In the genomic region with DNA sequence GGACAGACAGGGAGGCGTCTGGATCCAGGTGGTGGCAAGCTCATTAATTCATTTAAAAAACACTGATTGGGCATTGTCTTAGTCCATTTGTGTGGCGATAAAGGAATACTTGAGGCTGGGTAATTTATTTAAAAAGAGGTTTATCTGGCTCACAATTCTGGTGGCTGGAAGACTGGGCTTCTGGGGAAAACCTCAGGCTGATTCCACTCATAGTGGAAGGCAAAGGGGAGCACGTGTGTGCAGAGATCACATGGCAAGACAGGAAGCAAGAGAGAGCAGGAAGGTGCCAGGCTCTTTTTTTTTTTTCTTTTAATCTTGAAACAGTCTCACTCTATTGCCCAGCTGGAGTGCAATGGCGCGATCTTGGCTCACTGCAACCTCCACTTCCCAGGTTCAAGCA, we compare ENCODE assay signal across 2 cellular contexts.
TF ChIP-seq lines count a peak whose summit lies in the region.

No MANE protein-coding gene starts in this region.

TF ChIP-seq in liver, 16 proteins besides CTCF, POLR2A, EP300 and RAD21:
- no peak for TF ChIP-seq YY1 (IDR thresholded peaks at IDR 0.05)
- TF ChIP-seq NR2F2 (IDR thresholded peaks at IDR 0.05), result no peak
- no peak for TF ChIP-seq MAX (IDR thresholded peaks at IDR 0.05)

TF ChIP-seq in HepG2, 621 proteins besides CTCF, POLR2A, EP300 and RAD21:
- TF ChIP-seq AKAP8 (CRISPR knock-in tag; IDR thresholded peaks at IDR 0.05) (no peak), ZNF143 (CRISPR knock-in tag; IDR thresholded peaks at IDR 0.05) (no peak), ZNF367 (CRISPR knock-in tag; IDR thresholded peaks at IDR 0.05; ENCODE audit: borderline replicate concordance) (no peak), SRSF9 (IDR thresholded peaks at IDR 0.05; ENCODE audit: borderline replicate concordance, insufficient read depth, low read depth, low read length, poor library complexity, severe bottlenecking) (no peak), SIX4 (CRISPR knock-in tag; IDR thresholded peaks at IDR 0.05) (no peak), ZNF234 (CRISPR knock-in tag; conservative IDR thresholded peaks at IDR 0.05) (no peak), ZNF12 (CRISPR knock-in tag; IDR thresholded peaks at IDR 0.05) (no peak), DRAP1 (CRISPR knock-in tag; IDR thresholded peaks at IDR 0.05) (no peak), ZMAT3 (CRISPR knock-in tag; conservative IDR thresholded peaks at IDR 0.05) (no peak), GTF2F1 (IDR thresholded peaks at IDR 0.05; ENCODE audit: low read length) (no peak), HHEX (CRISPR knock-in tag; IDR thresholded peaks at IDR 0.05) (no peak), ZNF577 (CRISPR knock-in tag; IDR thresholded peaks at IDR 0.05; ENCODE audit: borderline replicate concordance, low read depth) (no peak), ZNF652 (CRISPR knock-in tag; IDR thresholded peaks at IDR 0.05; ENCODE audit: borderline replicate concordance, low read depth) (no peak), GATA4 (IDR thresholded peaks at IDR 0.05; ENCODE audit: borderline replicate concordance, low read depth) (no peak)
- TF ChIP-seq, protein P1, sequence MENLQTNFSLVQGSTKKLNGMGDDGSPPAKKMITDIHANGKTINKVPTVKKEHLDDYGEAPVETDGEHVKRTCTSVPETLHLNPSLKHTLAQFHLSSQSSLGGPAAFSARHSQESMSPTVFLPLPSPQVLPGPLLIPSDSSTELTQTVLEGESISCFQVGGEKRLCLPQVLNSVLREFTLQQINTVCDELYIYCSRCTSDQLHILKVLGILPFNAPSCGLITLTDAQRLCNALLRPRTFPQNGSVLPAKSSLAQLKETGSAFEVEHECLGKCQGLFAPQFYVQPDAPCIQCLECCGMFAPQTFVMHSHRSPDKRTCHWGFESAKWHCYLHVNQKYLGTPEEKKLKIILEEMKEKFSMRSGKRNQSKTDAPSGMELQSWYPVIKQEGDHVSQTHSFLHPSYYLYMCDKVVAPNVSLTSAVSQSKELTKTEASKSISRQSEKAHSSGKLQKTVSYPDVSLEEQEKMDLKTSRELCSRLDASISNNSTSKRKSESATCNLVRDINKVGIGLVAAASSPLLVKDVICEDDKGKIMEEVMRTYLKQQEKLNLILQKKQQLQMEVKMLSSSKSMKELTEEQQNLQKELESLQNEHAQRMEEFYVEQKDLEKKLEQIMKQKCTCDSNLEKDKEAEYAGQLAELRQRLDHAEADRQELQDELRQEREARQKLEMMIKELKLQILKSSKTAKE (CRISPR knock-in tag; IDR thresholded peaks at IDR 0.05; ENCODE audit: borderline replicate concordance), result no peak
- TF ChIP-seq, protein P2, sequence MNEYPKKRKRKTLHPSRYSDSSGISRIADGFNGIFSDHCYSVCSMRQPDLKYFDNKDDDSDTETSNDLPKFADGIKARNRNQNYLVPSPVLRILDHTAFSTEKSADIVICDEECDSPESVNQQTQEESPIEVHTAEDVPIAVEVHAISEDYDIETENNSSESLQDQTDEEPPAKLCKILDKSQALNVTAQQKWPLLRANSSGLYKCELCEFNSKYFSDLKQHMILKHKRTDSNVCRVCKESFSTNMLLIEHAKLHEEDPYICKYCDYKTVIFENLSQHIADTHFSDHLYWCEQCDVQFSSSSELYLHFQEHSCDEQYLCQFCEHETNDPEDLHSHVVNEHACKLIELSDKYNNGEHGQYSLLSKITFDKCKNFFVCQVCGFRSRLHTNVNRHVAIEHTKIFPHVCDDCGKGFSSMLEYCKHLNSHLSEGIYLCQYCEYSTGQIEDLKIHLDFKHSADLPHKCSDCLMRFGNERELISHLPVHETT (CRISPR knock-in tag; conservative IDR thresholded peaks at IDR 0.05), result no peak
- TF ChIP-seq, protein P3, sequence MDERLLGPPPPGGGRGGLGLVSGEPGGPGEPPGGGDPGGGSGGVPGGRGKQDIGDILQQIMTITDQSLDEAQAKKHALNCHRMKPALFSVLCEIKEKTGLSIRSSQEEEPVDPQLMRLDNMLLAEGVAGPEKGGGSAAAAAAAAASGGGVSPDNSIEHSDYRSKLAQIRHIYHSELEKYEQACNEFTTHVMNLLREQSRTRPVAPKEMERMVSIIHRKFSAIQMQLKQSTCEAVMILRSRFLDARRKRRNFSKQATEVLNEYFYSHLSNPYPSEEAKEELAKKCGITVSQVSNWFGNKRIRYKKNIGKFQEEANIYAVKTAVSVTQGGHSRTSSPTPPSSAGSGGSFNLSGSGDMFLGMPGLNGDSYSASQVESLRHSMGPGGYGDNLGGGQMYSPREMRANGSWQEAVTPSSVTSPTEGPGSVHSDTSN (CRISPR knock-in tag; IDR thresholded peaks at IDR 0.05), result no peak
TF ChIP-seq in HepG2: peak in this region for 0.
